ENCODE assay signal across 1 cellular context in the genomic region with DNA sequence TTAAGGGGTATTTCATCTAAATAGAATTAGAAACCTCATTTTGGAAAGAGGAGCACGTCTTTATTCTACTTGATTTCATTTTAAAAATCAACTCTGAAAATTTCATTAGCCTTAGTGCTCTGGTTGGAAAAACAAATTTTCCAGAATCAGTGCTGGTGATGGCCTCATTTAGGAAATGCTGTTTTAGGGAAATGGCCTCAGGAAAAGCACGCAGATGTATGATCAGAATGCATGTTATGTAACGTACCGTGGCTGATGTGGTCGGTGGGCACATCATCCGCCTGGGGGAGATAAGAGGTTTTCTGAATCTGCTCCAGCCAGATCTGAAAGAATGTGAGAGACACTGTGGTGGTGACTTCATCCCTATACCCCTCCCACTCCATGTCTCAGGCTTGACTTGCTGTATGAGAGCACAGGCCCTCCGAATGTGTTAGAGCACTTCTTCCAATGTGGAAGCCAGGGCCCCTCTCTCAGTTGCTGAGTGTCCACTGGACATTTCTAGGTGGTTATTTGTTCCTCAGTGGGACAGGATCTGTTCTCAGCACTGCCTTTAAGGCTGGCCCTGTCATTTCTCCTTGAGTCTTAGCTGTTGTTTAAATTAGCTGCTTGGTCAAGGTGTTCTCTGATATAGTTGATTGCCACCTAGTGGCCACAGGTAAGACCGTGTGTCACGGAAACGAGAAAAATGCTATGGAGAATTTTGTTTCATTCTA.
A peak's percentile ranks its signal among the peaks of the same experiment; 100 is the strongest.
TF ChIP-seq lines count a peak whose summit lies in the region.

No MANE protein-coding gene starts in this region.

TF ChIP-seq in HepG2, 621 proteins besides CTCF, POLR2A, EP300 and RAD21 (continued from another document and continues in another):
- TF ChIP-seq, protein P1, sequence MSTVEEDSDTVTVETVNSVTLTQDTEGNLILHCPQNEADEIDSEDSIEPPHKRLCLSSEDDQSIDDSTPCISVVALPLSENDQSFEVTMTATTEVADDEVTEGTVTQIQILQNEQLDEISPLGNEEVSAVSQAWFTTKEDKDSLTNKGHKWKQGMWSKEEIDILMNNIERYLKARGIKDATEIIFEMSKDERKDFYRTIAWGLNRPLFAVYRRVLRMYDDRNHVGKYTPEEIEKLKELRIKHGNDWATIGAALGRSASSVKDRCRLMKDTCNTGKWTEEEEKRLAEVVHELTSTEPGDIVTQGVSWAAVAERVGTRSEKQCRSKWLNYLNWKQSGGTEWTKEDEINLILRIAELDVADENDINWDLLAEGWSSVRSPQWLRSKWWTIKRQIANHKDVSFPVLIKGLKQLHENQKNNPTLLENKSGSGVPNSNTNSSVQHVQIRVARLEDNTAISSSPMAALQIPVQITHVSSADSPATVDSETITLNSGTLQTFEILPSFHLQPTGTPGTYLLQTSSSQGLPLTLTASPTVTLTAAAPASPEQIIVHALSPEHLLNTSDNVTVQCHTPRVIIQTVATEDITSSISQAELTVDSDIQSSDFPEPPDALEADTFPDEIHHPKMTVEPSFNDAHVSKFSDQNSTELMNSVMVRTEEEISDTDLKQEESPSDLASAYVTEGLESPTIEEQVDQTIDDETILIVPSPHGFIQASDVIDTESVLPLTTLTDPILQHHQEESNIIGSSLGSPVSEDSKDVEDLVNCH (CRISPR knock-in tag; IDR thresholded peaks at IDR 0.05) = no peak
- TF ChIP-seq, protein P2, sequence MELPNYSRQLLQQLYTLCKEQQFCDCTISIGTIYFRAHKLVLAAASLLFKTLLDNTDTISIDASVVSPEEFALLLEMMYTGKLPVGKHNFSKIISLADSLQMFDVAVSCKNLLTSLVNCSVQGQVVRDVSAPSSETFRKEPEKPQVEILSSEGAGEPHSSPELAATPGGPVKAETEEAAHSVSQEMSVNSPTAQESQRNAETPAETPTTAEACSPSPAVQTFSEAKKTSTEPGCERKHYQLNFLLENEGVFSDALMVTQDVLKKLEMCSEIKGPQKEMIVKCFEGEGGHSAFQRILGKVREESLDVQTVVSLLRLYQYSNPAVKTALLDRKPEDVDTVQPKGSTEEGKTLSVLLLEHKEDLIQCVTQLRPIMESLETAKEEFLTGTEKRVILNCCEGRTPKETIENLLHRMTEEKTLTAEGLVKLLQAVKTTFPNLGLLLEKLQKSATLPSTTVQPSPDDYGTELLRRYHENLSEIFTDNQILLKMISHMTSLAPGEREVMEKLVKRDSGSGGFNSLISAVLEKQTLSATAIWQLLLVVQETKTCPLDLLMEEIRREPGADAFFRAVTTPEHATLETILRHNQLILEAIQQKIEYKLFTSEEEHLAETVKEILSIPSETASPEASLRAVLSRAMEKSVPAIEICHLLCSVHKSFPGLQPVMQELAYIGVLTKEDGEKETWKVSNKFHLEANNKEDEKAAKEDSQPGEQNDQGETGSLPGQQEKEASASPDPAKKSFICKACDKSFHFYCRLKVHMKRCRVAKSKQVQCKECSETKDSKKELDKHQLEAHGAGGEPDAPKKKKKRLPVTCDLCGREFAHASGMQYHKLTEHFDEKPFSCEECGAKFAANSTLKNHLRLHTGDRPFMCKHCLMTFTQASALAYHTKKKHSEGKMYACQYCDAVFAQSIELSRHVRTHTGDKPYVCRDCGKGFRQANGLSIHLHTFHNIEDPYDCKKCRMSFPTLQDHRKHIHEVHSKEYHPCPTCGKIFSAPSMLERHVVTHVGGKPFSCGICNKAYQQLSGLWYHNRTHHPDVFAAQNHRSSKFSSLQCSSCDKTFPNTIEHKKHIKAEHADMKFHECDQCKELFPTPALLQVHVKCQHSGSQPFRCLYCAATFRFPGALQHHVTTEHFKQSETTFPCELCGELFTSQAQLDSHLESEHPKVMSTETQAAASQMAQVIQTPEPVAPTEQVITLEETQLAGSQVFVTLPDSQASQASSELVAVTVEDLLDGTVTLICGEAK (IDR thresholded peaks at IDR 0.05) = no peak
- TF ChIP-seq, protein P2 (CRISPR knock-in tag; IDR thresholded peaks at IDR 0.05) = no peak
- TF ChIP-seq REL (CRISPR knock-in tag; conservative IDR thresholded peaks at IDR 0.05) = no peak
- TF ChIP-seq SIN3A (IDR thresholded peaks at IDR 0.05; ENCODE audit: borderline replicate concordance, low read depth, low read length) = no peak
- TF ChIP-seq PCBP2 (optimal IDR thresholded peaks at IDR 0.05; ENCODE audit: low read depth, low read length, poor library complexity, severe bottlenecking) = no peak
- TF ChIP-seq ZBTB34 (CRISPR knock-in tag; IDR thresholded peaks at IDR 0.05) = no peak
- no peak for TF ChIP-seq ZNF616 (CRISPR knock-in tag; IDR thresholded peaks at IDR 0.05; ENCODE audit: low read depth)
- no peak for TF ChIP-seq CSRNP1 (CRISPR knock-in tag; IDR thresholded peaks at IDR 0.05)
- no peak for TF ChIP-seq ZNF672 (CRISPR knock-in tag; IDR thresholded peaks at IDR 0.05)
- TF ChIP-seq ZNF512 (CRISPR knock-in tag; IDR thresholded peaks at IDR 0.05) = no peak
- no peak for TF ChIP-seq ZNF263 (CRISPR knock-in tag; IDR thresholded peaks at IDR 0.05)
- TF ChIP-seq ZNF713 (CRISPR knock-in tag; IDR thresholded peaks at IDR 0.05) = no peak
- no peak for TF ChIP-seq CC2D1A (CRISPR knock-in tag; IDR thresholded peaks at IDR 0.05)
- TF ChIP-seq SPEN (CRISPR knock-in tag; IDR thresholded peaks at IDR 0.05; ENCODE audit: low read depth) = no peak
- TF ChIP-seq GABPB1 (CRISPR knock-in tag; IDR thresholded peaks at IDR 0.05) = no peak
- 0 out of 2 replicates have a peak, but pooled peaks have one; percentile 31 for TF ChIP-seq ZMYM4 (CRISPR knock-in tag; IDR thresholded peaks at IDR 0.05)
- no peak for TF ChIP-seq NFATC3 (CRISPR knock-in tag; IDR thresholded peaks at IDR 0.05)
- no peak for TF ChIP-seq PPARG (CRISPR knock-in tag; conservative IDR thresholded peaks at IDR 0.05)
- TF ChIP-seq FOXC1 (CRISPR knock-in tag; IDR thresholded peaks at IDR 0.05; ENCODE audit: borderline replicate concordance) = peak; percentile 53; the same call in 1 of the 2 replicates
- TF ChIP-seq EZH2 (conservative IDR thresholded peaks at IDR 0.05; ENCODE audit: low read depth, low read length) = no peak
- no peak for TF ChIP-seq CHD2 (IDR thresholded peaks at IDR 0.05; ENCODE audit: low read depth, low read length)
- TF ChIP-seq ZBTB7B (CRISPR knock-in tag; IDR thresholded peaks at IDR 0.05) = no peak
- no peak for TF ChIP-seq SNAPC2 (CRISPR knock-in tag; IDR thresholded peaks at IDR 0.05)
- TF ChIP-seq BORCS8-MEF2B (CRISPR knock-in tag; IDR thresholded peaks at IDR 0.05) = no peak
- TF ChIP-seq KMT2A (CRISPR knock-in tag; IDR thresholded peaks at IDR 0.05) = 0 out of 2 replicates have a peak, but pooled peaks have one; percentile 33
- TF ChIP-seq ZNF597 (CRISPR knock-in tag; IDR thresholded peaks at IDR 0.05) = no peak
- TF ChIP-seq ELF3 (CRISPR knock-in tag; IDR thresholded peaks at IDR 0.05) = 0 out of 2 replicates have a peak, but pooled peaks have one; percentile 42
- no peak for TF ChIP-seq PRPF4 (IDR thresholded peaks at IDR 0.05; ENCODE audit: low read depth, low read length, poor library complexity, severe bottlenecking)
- no peak for TF ChIP-seq ZNF335 (CRISPR knock-in tag; IDR thresholded peaks at IDR 0.05)
- TF ChIP-seq BATF2 (CRISPR knock-in tag; IDR thresholded peaks at IDR 0.05) = no peak
- TF ChIP-seq TRIM24 (CRISPR knock-in tag; IDR thresholded peaks at IDR 0.05) = no peak
- TF ChIP-seq ZNF580 (CRISPR knock-in tag; IDR thresholded peaks at IDR 0.05; ENCODE audit: borderline replicate concordance, low read depth) = no peak
- TF ChIP-seq ZNF598 (CRISPR knock-in tag; IDR thresholded peaks at IDR 0.05; ENCODE audit: borderline replicate concordance) = no peak
- TF ChIP-seq HHEX (CRISPR knock-in tag; IDR thresholded peaks at IDR 0.05) = no peak
- no peak for TF ChIP-seq IRX3 (CRISPR knock-in tag; IDR thresholded peaks at IDR 0.05; ENCODE audit: borderline replicate concordance, low read depth)
- TF ChIP-seq ZBTB42 (CRISPR knock-in tag; IDR thresholded peaks at IDR 0.05) = no peak
- no peak for TF ChIP-seq ZBTB49 (CRISPR knock-in tag; IDR thresholded peaks at IDR 0.05; ENCODE audit: borderline replicate concordance)
